In the genomic region with DNA sequence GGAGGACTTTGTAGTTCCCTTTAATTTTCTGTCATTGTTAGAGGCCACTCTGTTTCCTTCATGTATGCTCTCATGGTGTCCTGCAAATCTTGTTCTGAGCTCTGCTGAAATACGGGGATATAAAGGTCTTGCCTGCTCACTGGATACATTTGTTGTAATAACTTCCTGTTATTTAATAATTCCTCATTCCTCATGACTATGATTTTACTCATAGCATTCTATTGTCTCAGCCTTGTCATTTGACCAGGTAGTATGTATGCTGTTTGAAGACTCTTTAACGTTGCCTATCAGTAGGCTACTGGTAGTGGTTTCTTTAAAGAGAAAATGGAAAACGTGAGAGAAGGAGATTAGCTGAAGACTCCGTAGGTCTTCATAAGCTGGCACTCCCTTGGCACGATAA, we compare ENCODE assay signal across 25 cellular contexts. TPM values are rescaled to one million over a fixed set of nuclear protein-coding genes. Genes with fewer than 3 reads are reported as not detected.
DNase-seq lines count a peak whose midpoint lies in the region; ATAC-seq, FAIRE-seq and TF ChIP-seq lines count a peak whose summit lies in the region.
"Had no signal": no experiment of that assay in that cellular context is flagged by ENCODE, and none has a peak within 500 bp of the region (broad histone marks: within the 10 kb centered on the region; RNA-seq: fewer than 3 reads in every experiment).

No MANE protein-coding gene starts in this region.

- H3K9me3 ChIP-seq in mammary epithelial cell (replicated peaks; ENCODE audit: insufficient read depth, low read length): peaks cover 11% of the 10 kb centered on the region
- H3K9me3 ChIP-seq: tibial artery had no signal

- H3K79me2 ChIP-seq in mammary epithelial cell (ENCODE audit: insufficient read depth, low read length): peaks cover 89% of the 10 kb centered on the region

- ATAC-seq in HG03045 (IDR thresholded peaks at IDR 0.05; ENCODE audit: unreplicated experiment) (no peak), GM18909 (IDR thresholded peaks at IDR 0.05; ENCODE audit: poor library complexity, unreplicated experiment) (no peak)
- ATAC-seq: left cardiac atrium; stimulated activated memory B cell treated with anti-CD40 and anti-IgM and Interleukin-4, amounts not matched to agents 10 μg/mL and 1 μg/mL and 100 μg/mL, for 72 hours had no signal

- in situ Hi-C loops in mammary epithelial cell (cut with MboI; ENCODE audit: low sequenced_read_pairs in 2 of 2): loop anchor here in 1 of 2 donors (10.0 kb wide), 1 partner anchor 62 kb away; no protein-coding TSS in a partner anchor

- H4K20me1 ChIP-seq in mammary epithelial cell (ENCODE audit: insufficient read depth, low read length): no peaks in the 10 kb centered on the region

- CTCF ChIA-PET in mammary epithelial cell (lab: Charles Lee; ENCODE audit: low non-redundant PET): no interaction called here

- no peak overlapping the region for H3K9ac ChIP-seq in mammary epithelial cell (ENCODE audit: insufficient read depth, low read length)

- intact Hi-C loops in mammary epithelial cell (cut with micrococcal nuclease): no loop called here

- peak; percentile 58 for FAIRE-seq in islet of Langerhans (lab: Jason Lieb, UNC)
- FAIRE-seq: GM18507 had no signal

- no peaks in the 10 kb centered on the region for H3K36me3 ChIP-seq in mammary epithelial cell (ENCODE audit: insufficient read depth, low read length)
- H3K36me3 ChIP-seq: cardiac muscle cell, tibial artery had no signal

- no peaks in the 10 kb centered on the region for H3K27me3 ChIP-seq in mammary epithelial cell (ENCODE audit: insufficient read depth, low read length)
- H3K27me3 ChIP-seq: cardiac muscle cell, hepatocyte, tibial artery had no signal

- H3K4me3 ChIP-seq in mammary epithelial cell (replicated peaks in 1 of 3; ENCODE audit: insufficient read depth in 1 of 3, low read depth in 2 of 3, low read length in 3 of 3): no peak overlapping the region
- H3K4me3 ChIP-seq: cardiac muscle cell, hepatocyte, tibial artery had no signal

- H3K4me2 ChIP-seq in mammary epithelial cell (ENCODE audit: insufficient read depth, low read depth, low read length): peak overlapping the region; percentile 29
- H3K4me2 ChIP-seq: hepatocyte had no signal

- peak overlapping the region; percentile 52 for H3K27ac ChIP-seq in mammary epithelial cell (ENCODE audit: insufficient read depth, low read depth, low read length)
- H3K27ac ChIP-seq: cardiac muscle cell, hepatocyte, HL-60, tibial artery had no signal

- 66% methylated on average over 4 of the region's 5 CpGs for WGBS in mammary epithelial cell (ENCODE audit: low coverage, missing lambda C conversion rate)

- dilution Hi-C loops in mammary epithelial cell (cut with HindIII; ENCODE audit: low sequenced_read_pairs): no loop called here

- no peak for TF ChIP-seq CTCF in mammary epithelial cell (conservative IDR thresholded peaks at IDR 0.05 in 1 of 2, IDR thresholded peaks at IDR 0.05 in 1 of 2; ENCODE audit: extremely low read depth in 1 of 2, insufficient read depth in 1 of 2, low read depth in 1 of 2, low read length in 2 of 2)

- no peak overlapping the region for H2AFZ ChIP-seq in mammary epithelial cell (ENCODE audit: low read depth, low read length)
- H2AFZ ChIP-seq: hepatocyte had no signal

- peaks cover 22% of the 10 kb centered on the region for H3K4me1 ChIP-seq in mammary epithelial cell (ENCODE audit: insufficient read depth, low read length)

- DNase-seq in CD1c-positive myeloid dendritic cell (ENCODE audit: extremely low spot score): peak; percentile 40
- peak; percentile 8 for DNase-seq in HT1080 (ENCODE audit: low read depth)
- peak; percentile 73 for DNase-seq in mammary epithelial cell
- no peak for DNase-seq in MV-4-11 (lab: John Stamatoyannopoulos, UW)
- DNase-seq in activated CD8-positive, alpha-beta memory T cell treated with anti-CD3 and anti-CD28 coated beads for 24 hours: no peak
- DNase-seq: ACHN; activated B cell treated with CpG ODN at 0.5 μM for 24 hours; CD4-positive, CD25-positive, alpha-beta regulatory T cell; DMS79 treated with DMSO at 0.1 percent for 48 hours; H9; left cardiac atrium; NCI-H1092 treated with DMSO at 0.1 percent for 48 hours; NCI-H2107; NCI-H526; SIG-M5; T-helper 1 cell; tibial artery had no signal

- BruUV-seq in mammary epithelial cell (replicated peaks; lab: Mats Ljungman, UMichigan): no TSS peak

RNA-seq across cellular contexts. Expression of a gene that starts 4.7 kb away (rescaled TPM):
- 21.1 and 24.5 TPM in 2 replicates for total RNA-seq in HT1080 (2014; rRNA removed; shearing (Covaris generic))
- 20.1 and 40.1 TPM in 2 replicates for polyA plus RNA-seq in HT1080 (2015; cell fraction: cytosol; rRNA removed)
- polyA plus RNA-seq in HT1080 (2015; cell fraction: nucleus; rRNA removed): 35.6 and 44.8 TPM in 2 replicates
- total RNA-seq in mammary epithelial cell: 10 to 100 TPM; 44.4 to 54.0 TPM
- 12.0 TPM for polyA plus RNA-seq in mammary epithelial cell
- polyA minus RNA-seq in mammary epithelial cell: 39.8 TPM

Comparison
In these comparisons a context has a peak if more than half of its experiments do, and no peak if none do; other contexts are left out.
1. DNase-seq: peak in CD1c-positive myeloid dendritic cell (single experiment), HT1080 (single experiment) and mammary epithelial cell (single experiment); none in MV-4-11 (single experiment) and activated CD8-positive, alpha-beta memory T cell treated with anti-CD3 and anti-CD28 coated beads for 24 hours (single experiment).